7 cellular contexts compared by ENCODE assay signal in the genomic region with DNA sequence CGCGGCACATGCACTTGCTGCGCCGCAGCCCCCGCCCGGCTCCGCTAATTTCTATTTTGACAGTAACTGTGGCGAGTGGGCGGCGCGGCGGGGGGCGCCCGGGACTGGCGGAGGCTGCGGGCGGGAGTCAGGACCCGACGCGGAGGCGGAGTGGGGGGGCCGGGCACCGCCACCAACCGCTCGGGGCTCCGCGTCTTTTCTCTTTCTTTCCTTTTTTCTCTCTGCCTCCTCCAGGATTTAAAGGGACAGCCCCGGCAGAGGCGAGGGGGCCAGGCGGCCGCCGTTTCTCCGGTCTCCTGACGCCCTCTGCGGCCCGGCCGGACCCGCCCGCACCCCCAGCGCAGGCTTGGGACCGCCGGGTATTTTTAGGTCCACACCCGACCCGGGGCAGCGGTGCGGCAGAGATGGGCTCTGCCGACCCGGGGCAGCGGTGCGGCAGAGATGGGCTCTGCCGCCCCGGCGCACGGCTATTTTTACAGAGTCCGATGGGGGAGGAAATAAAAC. TPM values are rescaled to one million over a fixed set of nuclear protein-coding genes. Genes with fewer than 3 reads are reported as not detected.
DNase-seq lines count a peak whose midpoint lies in the region; ATAC-seq and TF ChIP-seq lines count a peak whose summit lies in the region.

No MANE protein-coding gene starts in this region.

- H3K27me3 Mint-ChIP-seq in activated CD8-positive, alpha-beta T cell treated with anti-CD3 and anti-CD28 coated beads for 36 hours, result peaks cover 69% of the 10 kb centered on the region

- peak overlapping the region; percentile 99 for H2AFZ ChIP-seq in neuronal stem cell (ENCODE audit: low read length)

- H3K27ac ChIP-seq in foreskin keratinocyte (no peak overlapping the region), neuronal stem cell (replicated peaks; ENCODE audit: low read length) (no peak overlapping the region)

- H2BK15ac ChIP-seq in neuronal stem cell (ENCODE audit: low read length), result no peak overlapping the region

- no peak overlapping the region for H3K4ac ChIP-seq in neuronal stem cell (ENCODE audit: low read length)

- no peak overlapping the region for H3K14ac ChIP-seq in neuronal stem cell (ENCODE audit: low read length)

- no peak overlapping the region for H3K27ac Mint-ChIP-seq in activated CD8-positive, alpha-beta T cell treated with anti-CD3 and anti-CD28 coated beads for 36 hours

- no peak for TF ChIP-seq CTCF in activated CD8-positive, alpha-beta T cell treated with anti-CD3 and anti-CD28 coated beads for 36 hours (IDR thresholded peaks at IDR 0.05)
- peak; percentile 27 for TF ChIP-seq CTCF in foreskin keratinocyte (conservative IDR thresholded peaks at IDR 0.05)

- no peak overlapping the region for H2BK5ac ChIP-seq in neuronal stem cell (ENCODE audit: low read length)

- H4K91ac ChIP-seq in neuronal stem cell (ENCODE audit: low read depth, low read length, poor library complexity), result no peak overlapping the region

- DNase-seq in HT-29 (ENCODE audit: low spot score), result peak; percentile 31
- peak; percentile 18 for DNase-seq in activated CD8-positive, alpha-beta T cell treated with anti-CD3 and anti-CD28 coated beads for 36 hours
- no peak for DNase-seq in foreskin keratinocyte
- DNase-seq in neuronal stem cell (ENCODE audit: low spot score), result no peak

- peaks cover 62% of the 10 kb centered on the region for H3K27me3 ChIP-seq in foreskin keratinocyte
- peaks cover 7 to 69% (median 36%) of the 10 kb centered on the region in 3 experiments for H3K27me3 ChIP-seq in neuronal stem cell (ENCODE audit: control insufficient read depth in 3 of 3, insufficient read depth in 3 of 3, low read depth in 1 of 3, low read length in 3 of 3)

- no peaks in the 10 kb centered on the region for H3K36me3 ChIP-seq in neuronal stem cell (replicated peaks in 1 of 2; ENCODE audit: control insufficient read depth in 2 of 2, insufficient read depth in 2 of 2, low read length in 2 of 2)

- H3K4me1 ChIP-seq in foreskin keratinocyte, result no peaks in the 10 kb centered on the region
- H3K4me1 ChIP-seq in neuronal stem cell (ENCODE audit: control insufficient read depth in 2 of 2, insufficient read depth in 1 of 2, low read depth in 1 of 2, low read length in 2 of 2), result peaks cover 4 to 25% of the 10 kb centered on the region in 2 donors

- ATAC-seq in GM18502 (IDR thresholded peaks at IDR 0.05; ENCODE audit: poor library complexity, unreplicated experiment) (peak; percentile 12), foreskin keratinocyte (peak; percentile 1), GM21526 (IDR thresholded peaks at IDR 0.05; ENCODE audit: low FRiP score, unreplicated experiment) (no peak), HG03342 (IDR thresholded peaks at IDR 0.05; ENCODE audit: unreplicated experiment) (no peak)
- ATAC-seq in activated CD8-positive, alpha-beta T cell treated with anti-CD3 and anti-CD28 coated beads for 36 hours, result peak; percentile 3

- no peaks in the 10 kb centered on the region for H3K79me1 ChIP-seq in neuronal stem cell (ENCODE audit: low read depth, low read length)

- peak overlapping the region; percentile 65 for H3K9ac ChIP-seq in neuronal stem cell (ENCODE audit: low read depth, low read length, poor library complexity)

- WGBS in neuronal stem cell (ENCODE audit: extremely low coverage in 2 of 2, insufficient read length in 2 of 2, insufficient replicate concordance in 1 of 2), 2 donors, result no CpG with 5 or more reads among the region's 55 CpGs

- H2BK12ac ChIP-seq in neuronal stem cell (ENCODE audit: low read length), result no peak overlapping the region

- H3K4me2 ChIP-seq in neuronal stem cell (ENCODE audit: insufficient read depth, low read length, poor library complexity, severe bottlenecking), result peak overlapping the region; percentile 97

- H3K4me3 ChIP-seq in neuronal stem cell (ENCODE audit: low read length in 2 of 2), result peak overlapping the region; percentile 50 to 87

- H3K9me3 ChIP-seq in neuronal stem cell (replicated peaks in 1 of 2; ENCODE audit: control insufficient read depth in 2 of 2, insufficient read depth in 1 of 2, low read depth in 1 of 2, low read length in 2 of 2), result no peaks in the 10 kb centered on the region

- CTCF ChIA-PET in activated CD8-positive, alpha-beta T cell treated with anti-CD3 and anti-CD28 coated beads for 36 hours (lab: Charles Lee), result no interaction called here

- H2AK5ac ChIP-seq in neuronal stem cell (ENCODE audit: low read depth, low read length), result no peak overlapping the region

- no peak overlapping the region for H2BK120ac ChIP-seq in neuronal stem cell (ENCODE audit: low read depth, low read length)

- H3K4me3 Mint-ChIP-seq in activated CD8-positive, alpha-beta T cell treated with anti-CD3 and anti-CD28 coated beads for 36 hours, result peak overlapping the region; percentile 49

- intact Hi-C loops in activated CD8-positive, alpha-beta T cell treated with anti-CD3 and anti-CD28 coated beads for 36 hours (cut with micrococcal nuclease), result no loop called here

- no peaks in the 10 kb centered on the region for H3K9me3 Mint-ChIP-seq in activated CD8-positive, alpha-beta T cell treated with anti-CD3 and anti-CD28 coated beads for 36 hours

- H3K36me3 Mint-ChIP-seq in activated CD8-positive, alpha-beta T cell treated with anti-CD3 and anti-CD28 coated beads for 36 hours (ENCODE audit: low read depth), result no peaks in the 10 kb centered on the region

- H3K23ac ChIP-seq in neuronal stem cell (ENCODE audit: low read depth, low read length, poor library complexity), result peak overlapping the region; percentile 22

- peaks cover 11% of the 10 kb centered on the region for H3K4me1 Mint-ChIP-seq in activated CD8-positive, alpha-beta T cell treated with anti-CD3 and anti-CD28 coated beads for 36 hours (ENCODE audit: low read depth)

- POLR2A ChIA-PET in activated CD8-positive, alpha-beta T cell treated with anti-CD3 and anti-CD28 coated beads for 36 hours (lab: Charles Lee), result no interaction called here

- H4K8ac ChIP-seq in neuronal stem cell (ENCODE audit: low read depth, low read length), result no peak overlapping the region

- H3K18ac ChIP-seq in neuronal stem cell (ENCODE audit: low read length), result peak overlapping the region; percentile 91

RNA-seq across cellular contexts. Expression of gene ZBTB7C, which starts 0.5 kb away (rescaled TPM):
- total RNA-seq in HT-29 (2014; rRNA removed; shearing (Covaris generic)), result 15.1 and 17.1 TPM in 2 replicates
- total RNA-seq in activated CD8-positive, alpha-beta T cell treated with anti-CD3 and anti-CD28 coated beads for 36 hours, result not detected
- under 0.01 and 0.07 TPM in 2 replicates for total RNA-seq in foreskin keratinocyte
- polyA plus RNA-seq in foreskin keratinocyte, result 0.02 TPM in 2 replicates
- polyA plus RNA-seq in neuronal stem cell (2013, experiment 1 of 2), result 2.0 TPM
- polyA plus RNA-seq in neuronal stem cell (2013, experiment 2 of 2), result 1.9 TPM

Comparison
In these comparisons a context has a peak if more than half of its experiments do, and no peak if none do; other contexts are left out.
1. ATAC-seq: peak in GM18502 (single experiment), activated CD8-positive, alpha-beta T cell treated with anti-CD3 and anti-CD28 coated beads for 36 hours (single experiment) and foreskin keratinocyte (single experiment); none in GM21526 (single experiment) and HG03342 (single experiment).
2. DNase-seq: peak in HT-29 (single experiment) and activated CD8-positive, alpha-beta T cell treated with anti-CD3 and anti-CD28 coated beads for 36 hours (single experiment); none in foreskin keratinocyte (0 of 2) and neuronal stem cell (single experiment).
3. RNA of gene ZBTB7C, which starts 0.5 kb away (total RNA-seq): 15.1 to 17.1 TPM in HT-29; not detected in activated CD8-positive, alpha-beta T cell treated with anti-CD3 and anti-CD28 coated beads for 36 hours and under 0.01 to 0.07 TPM in foreskin keratinocyte; every median in the first group is over 10 times any median in the second.